In the genomic region with DNA sequence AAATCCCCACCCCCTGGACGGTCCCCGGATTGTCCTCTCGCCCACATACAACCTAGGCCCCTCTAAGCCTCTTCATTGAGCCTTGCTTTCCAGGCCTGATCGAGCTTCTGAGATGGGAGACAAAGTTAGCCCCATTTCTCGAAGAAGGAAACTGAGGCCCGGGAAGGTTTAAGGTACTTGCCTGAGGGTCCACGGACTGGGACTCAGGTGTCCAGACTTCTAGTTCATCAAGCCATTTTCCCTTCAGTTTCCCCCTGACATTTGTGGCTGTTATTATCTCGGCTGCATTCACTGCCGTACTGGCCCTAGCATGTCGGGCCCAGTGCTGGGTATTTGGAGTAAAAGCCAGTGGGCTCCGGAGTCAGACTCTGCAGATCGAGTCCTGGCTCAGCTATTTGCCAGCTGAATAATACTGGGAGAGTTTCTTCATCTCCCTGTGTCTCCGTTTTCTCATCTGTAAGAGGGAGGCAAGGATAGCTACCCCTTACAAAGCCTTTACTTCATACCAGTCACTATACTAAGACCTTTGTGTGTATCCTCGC, we compare ENCODE assay signal across 8 cellular contexts. TPM values are rescaled to one million over a fixed set of nuclear protein-coding genes. Genes with fewer than 3 reads are reported as not detected.
DNase-seq lines count a peak whose midpoint lies in the region; ATAC-seq and TF ChIP-seq lines count a peak whose summit lies in the region.

No MANE protein-coding gene starts in this region.

- H4K20me1 ChIP-seq in osteoblast (ENCODE audit: insufficient read depth, low read length) = peaks cover 9% of the 10 kb centered on the region

- peak overlapping the region; percentile 95 for H3K27ac Mint-ChIP-seq in activated T-cell treated with anti-CD3 and anti-CD28 coated beads, Interleukin-2, amount 50 U/mL, for 72 hours

- 7 to 8% methylated on average over 14 of the region's 14 CpGs for WGBS in esophagus, 2 donors

- peak overlapping the region; percentile 82 to 97 for H3K27ac ChIP-seq in esophagus (ENCODE audit: low read depth in 2 of 2, low read length in 1 of 2)
- peak overlapping the region; percentile 95 for H3K27ac ChIP-seq in osteoblast (ENCODE audit: low read depth, low read length)

- peaks cover 64% of the 10 kb centered on the region for H3K4me1 Mint-ChIP-seq in activated T-cell treated with anti-CD3 and anti-CD28 coated beads, Interleukin-2, amount 50 U/mL, for 72 hours (ENCODE audit: low read depth)

- no peak for ATAC-seq in activated T-cell treated with anti-CD3 and anti-CD28 coated beads, Interleukin-2, amount 50 U/mL, for 72 hours (replicated peaks in 1 of 2)

- H3K27me3 Mint-ChIP-seq in activated T-cell treated with anti-CD3 and anti-CD28 coated beads, Interleukin-2, amount 50 U/mL, for 72 hours (ENCODE audit: low read depth) = no peaks in the 10 kb centered on the region

- H3K27me3 ChIP-seq in esophagus (ENCODE audit: control insufficient read depth in 1 of 2, insufficient read depth in 2 of 2, low read length in 2 of 2) = no peaks in the 10 kb centered on the region
- H3K27me3 ChIP-seq in osteoblast (ENCODE audit: insufficient read depth, low read length) = no peaks in the 10 kb centered on the region

- H3K4me3 Mint-ChIP-seq in activated T-cell treated with anti-CD3 and anti-CD28 coated beads, Interleukin-2, amount 50 U/mL, for 72 hours = peak overlapping the region; percentile 84 to 98

- peak overlapping the region; percentile 87 for H3K4me2 ChIP-seq in osteoblast (ENCODE audit: insufficient read depth, low read length)

- peaks cover 0 to 13% of the 10 kb centered on the region in 2 donors for H3K4me1 ChIP-seq in esophagus (ENCODE audit: control insufficient read depth in 2 of 2, insufficient read depth in 2 of 2, low read length in 1 of 2)
- peaks cover 22% of the 10 kb centered on the region for H3K4me1 ChIP-seq in osteoblast (ENCODE audit: insufficient read depth, low read length)

- H3K4me3 ChIP-seq in esophagus (ENCODE audit: low read depth in 1 of 2, low read length in 2 of 2) (peak overlapping the region; percentile 74 to 86), osteoblast (ENCODE audit: insufficient read depth, low read length) (peak overlapping the region; percentile 93)

- TF ChIP-seq CTCF in osteoblast (IDR thresholded peaks at IDR 0.05; ENCODE audit: extremely low read depth, low read depth, low read length) = no peak

- H3K36me3 ChIP-seq in esophagus (ENCODE audit: control insufficient read depth in 2 of 2, insufficient read depth in 2 of 2, low read length in 1 of 2) = peaks cover 0 to 2% of the 10 kb centered on the region in 2 donors
- H3K36me3 ChIP-seq in osteoblast (ENCODE audit: insufficient read depth, low read length) = peaks cover 13% of the 10 kb centered on the region

- no peaks in the 10 kb centered on the region for H3K9me3 Mint-ChIP-seq in activated T-cell treated with anti-CD3 and anti-CD28 coated beads, Interleukin-2, amount 50 U/mL, for 72 hours

- H3K79me2 ChIP-seq in osteoblast (ENCODE audit: insufficient read depth, low read length) = peaks cover 98% of the 10 kb centered on the region

- H3K36me3 Mint-ChIP-seq in activated T-cell treated with anti-CD3 and anti-CD28 coated beads, Interleukin-2, amount 50 U/mL, for 72 hours (ENCODE audit: insufficient read depth in 2 of 2) = peaks cover 6 to 10% of the 10 kb centered on the region in 2 donors

- H3K9me3 ChIP-seq in esophagus (ENCODE audit: control insufficient read depth in 2 of 2, insufficient read depth in 1 of 2, low read depth in 1 of 2, low read length in 1 of 2) = no peaks in the 10 kb centered on the region
- no peaks in the 10 kb centered on the region for H3K9me3 ChIP-seq in osteoblast (ENCODE audit: low read depth, low read length)

- peak overlapping the region; percentile 97 for H2AFZ ChIP-seq in osteoblast (ENCODE audit: low read length)

- DNase-seq in activated T-cell treated with anti-CD3 and anti-CD28 coated beads, Interleukin-2, amount 50 U/mL, for 72 hours = peak in 1 of 2 donors; percentile 8
- no peak for DNase-seq in activated T-cell treated with anti-CD3 and anti-CD28 coated beads, Interleukin-2, amount 50 U/mL, for 1 hour
- DNase-seq in RKO (ENCODE audit: low spot score) = peak; percentile 38
- peak; percentile 44 for DNase-seq in osteoblast (ENCODE audit: insufficient read length, low spot score, missing footprints)
- no peak for DNase-seq in NCI-H524 (lab: John Stamatoyannopoulos, UW)
- DNase-seq in activated gamma-delta T cell (lab: John Stamatoyannopoulos, UW) = no peak
- no peak for DNase-seq in amniotic stem cell (lab: John Stamatoyannopoulos, UW)

RNA-seq across cellular contexts. Expression of a gene that starts 0.6 kb away (rescaled TPM):
- total RNA-seq in activated T-cell treated with anti-CD3 and anti-CD28 coated beads, Interleukin-2, amount 50 U/mL, for 72 hours = 10 to 100 TPM; 33.3 to 52.3 TPM
- polyA plus RNA-seq in esophagus = 10 to 100 TPM in 1 of 2 donors, 1 to 10 TPM in 1; 4.9 to 10.2 TPM
- 21.5 and 29.3 TPM in 2 replicates for total RNA-seq in osteoblast

RNA-seq across cellular contexts. Expression of a gene that starts 0.9 kb away (rescaled TPM):
- total RNA-seq in activated T-cell treated with anti-CD3 and anti-CD28 coated beads, Interleukin-2, amount 50 U/mL, for 72 hours = 10 to 100 TPM; 25.8 to 26.6 TPM
- 1 to 10 TPM; 4.6 to 6.1 TPM for polyA plus RNA-seq in esophagus
- total RNA-seq in osteoblast = 14.4 and 14.8 TPM in 2 replicates

Comparison
In these comparisons a context has a peak if more than half of its experiments do, and no peak if none do; other contexts are left out.
1. DNase-seq: peak in RKO (single experiment) and osteoblast (single experiment); none in activated T-cell treated with anti-CD3 and anti-CD28 coated beads, Interleukin-2, amount 50 U/mL, for 1 hour (single experiment), NCI-H524 (0 of 2), activated gamma-delta T cell (single experiment) and amniotic stem cell (single experiment).